8 cellular contexts compared by ENCODE assay signal in genomic region chr10:91923371-91924211, GRCh38. TPM values are rescaled to one million over a fixed set of nuclear protein-coding genes. Genes with fewer than 3 reads are reported as not detected.
DNase-seq lines count a peak whose midpoint lies in the region; ATAC-seq and TF ChIP-seq lines count a peak whose summit lies in the region.

Gene BTAF1 (plus strand): TSS chr10:91923770. CDS start chr10:91924077, 307 bp downstream.

- H3K4me1 Mint-ChIP-seq in WTC11: peaks cover 27% of the 10 kb centered on the region
- peaks cover 39 to 56% of the 10 kb centered on the region in 2 donors for H3K4me1 Mint-ChIP-seq in immature natural killer cell

- peak; percentile 41 to 81 (median 53) for TF ChIP-seq POLR2A in spleen (IDR thresholded peaks at IDR 0.05)

- H3K27me3 ChIP-seq in ACC112 (ENCODE audit: insufficient read depth, low read length) (no peaks in the 10 kb centered on the region), spleen (replicated peaks in 1 of 7) (peaks cover 0 to 7% (median 0%) of the 10 kb centered on the region in 7 donors)

- 0 to 1% (median 0%) methylated on average over 42 to 65 of the region's 65 CpGs for WGBS in spleen, 5 donors

- H3K27me3 Mint-ChIP-seq in WTC11 (ENCODE audit: low read depth) (peaks cover 5% of the 10 kb centered on the region; the same call in 1 of the 2 replicates), immature natural killer cell (ENCODE audit: low read depth in 3 of 3) (peaks cover 4 to 13% (median 9%) of the 10 kb centered on the region in 3 donors)

- peak within 1 kb of the TSS; percentile 90 for H3K4me3 ChIP-seq in ACC112 (ENCODE audit: low read depth, low read length)
- peak within 1 kb of the TSS; percentile 82 to 87 for H3K4me3 ChIP-seq in cardiac fibroblast (replicated peaks in 1 of 2; ENCODE audit: low read depth in 2 of 2, low read length in 2 of 2)
- H3K4me3 ChIP-seq in spleen: peak within 1 kb of the TSS; percentile 62 to 91 (median 66)

- H3K27ac ChIP-seq in ACC112 (ENCODE audit: low read depth, low read length) (peak within 1 kb of the TSS; percentile 83), spleen (peak within 1 kb of the TSS; percentile 95 to 99 (median 98))

- H3K9me3 Mint-ChIP-seq in WTC11: peaks cover 4% of the 10 kb centered on the region
- peaks cover 2 to 6% (median 3%) of the 10 kb centered on the region in 6 donors for H3K9me3 Mint-ChIP-seq in immature natural killer cell

- CTCF ChIA-PET in WTC11 (lab: Charles Lee): interaction anchor here (0.6 to 1.8 kb wide), 9 partner anchors 9 to 288 kb away, joined by 3 to 13 read pairs (median 5); partner anchors contain the start of gene FGFBP3

- peaks cover 48% of the 10 kb centered on the region for H3K79me2 ChIP-seq in ACC112 (ENCODE audit: control insufficient read depth, insufficient read depth, low read length, unreplicated experiment)

- POLR2A ChIA-PET in WTC11 (lab: Charles Lee): interaction anchor here (0.5 to 1.7 kb wide), 17 partner anchors 12 to 178 kb away, joined by 3 to 27 read pairs (median 3); partner anchors contain the start of gene TNKS2

- H3K36me3 ChIP-seq in ACC112 (ENCODE audit: insufficient read depth, low read length) (no peaks in the 10 kb centered on the region), spleen (peaks cover 0 to 10% (median 0%) of the 10 kb centered on the region in 6 donors)

- DNase-seq in NCI-H2196 (lab: John Stamatoyannopoulos, UW; ENCODE audit: unreplicated experiment) (peak; percentile 83), WTC11 (ENCODE audit: low spot score) (peak; percentile 86), cardiac fibroblast (ENCODE audit: low read depth in 2 of 2) (peak; percentile 95), immature natural killer cell (peak; percentile 87 to 90 (median 89)), spleen (peak; percentile 99)

- H3K9me3 ChIP-seq in spleen: peaks cover 0 to 13% (median 9%) of the 10 kb centered on the region in 8 donors

- H2AFZ ChIP-seq in ACC112 (ENCODE audit: low read length, unreplicated experiment): peak within 1 kb of the TSS; percentile 92

- H3K27ac Mint-ChIP-seq in WTC11 (peak within 1 kb of the TSS; percentile 97), immature natural killer cell (peak within 1 kb of the TSS; percentile 97 to 100 (median 99))

- H3K4me3 Mint-ChIP-seq in WTC11 (peak within 1 kb of the TSS; percentile 90), immature natural killer cell (peak within 1 kb of the TSS; percentile 92 to 99 (median 94))

- TF ChIP-seq CTCF in WTC11 (IDR thresholded peaks at IDR 0.05) (no peak), cardiac fibroblast (IDR thresholded peaks at IDR 0.05; ENCODE audit: low read depth, low read length) (no peak), spleen (IDR thresholded peaks at IDR 0.05 in 8 of 11, conservative IDR thresholded peaks at IDR 0.05 in 3 of 11) (no peak)

- peaks cover 12% of the 10 kb centered on the region for H3K36me3 Mint-ChIP-seq in WTC11
- peaks cover 3 to 11% (median 4%) of the 10 kb centered on the region in 3 donors for H3K36me3 Mint-ChIP-seq in immature natural killer cell

- ATAC-seq in GM18861 (IDR thresholded peaks at IDR 0.05; ENCODE audit: unreplicated experiment): peak; percentile 98
- ATAC-seq in HG03097 (IDR thresholded peaks at IDR 0.05; ENCODE audit: low FRiP score, unreplicated experiment): peak; percentile 94
- peak; percentile 94 for ATAC-seq in WTC11

- H3K4me1 ChIP-seq in ACC112 (ENCODE audit: control insufficient read depth, insufficient read depth, low read length, unreplicated experiment) (peaks cover 10% of the 10 kb centered on the region), spleen (peaks cover 13 to 56% (median 38%) of the 10 kb centered on the region in 6 donors)

- intact Hi-C loops in spleen (cut with DNase I; ENCODE audit: low total_unique reads): no loop called here

TF ChIP-seq in WTC11, 78 proteins besides CTCF, POLR2A, EP300 and RAD21 (continues in another document):
- TF ChIP-seq TP53 (CRISPR knock-in tag; IDR thresholded peaks at IDR 0.05) (no peak), KAT7 (CRISPR knock-in tag; IDR thresholded peaks at IDR 0.05; ENCODE audit: borderline replicate concordance) (0 out of 2 replicates have a peak, but pooled peaks have one; percentile 86), ZNF317 (CRISPR knock-in tag; IDR thresholded peaks at IDR 0.05; ENCODE audit: borderline replicate concordance, low read depth) (peak; percentile 38; the same call in 1 of the 2 replicates), HMGA2 (CRISPR knock-in tag; IDR thresholded peaks at IDR 0.05) (no peak), ARID4B (CRISPR knock-in tag; IDR thresholded peaks at IDR 0.05; ENCODE audit: borderline replicate concordance) (peak; percentile 87), TEAD1 (CRISPR knock-in tag; IDR thresholded peaks at IDR 0.05) (peak; percentile 90), CREM (CRISPR knock-in tag; IDR thresholded peaks at IDR 0.05) (peak; percentile 98)
- TF ChIP-seq, protein P1, sequence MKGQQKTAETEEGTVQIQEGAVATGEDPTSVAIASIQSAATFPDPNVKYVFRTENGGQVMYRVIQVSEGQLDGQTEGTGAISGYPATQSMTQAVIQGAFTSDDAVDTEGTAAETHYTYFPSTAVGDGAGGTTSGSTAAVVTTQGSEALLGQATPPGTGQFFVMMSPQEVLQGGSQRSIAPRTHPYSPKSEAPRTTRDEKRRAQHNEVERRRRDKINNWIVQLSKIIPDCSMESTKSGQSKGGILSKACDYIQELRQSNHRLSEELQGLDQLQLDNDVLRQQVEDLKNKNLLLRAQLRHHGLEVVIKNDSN (CRISPR knock-in tag; IDR thresholded peaks at IDR 0.05): 0 out of 2 replicates have a peak, but pooled peaks have one; percentile 11
- TF ChIP-seq, protein P2, sequence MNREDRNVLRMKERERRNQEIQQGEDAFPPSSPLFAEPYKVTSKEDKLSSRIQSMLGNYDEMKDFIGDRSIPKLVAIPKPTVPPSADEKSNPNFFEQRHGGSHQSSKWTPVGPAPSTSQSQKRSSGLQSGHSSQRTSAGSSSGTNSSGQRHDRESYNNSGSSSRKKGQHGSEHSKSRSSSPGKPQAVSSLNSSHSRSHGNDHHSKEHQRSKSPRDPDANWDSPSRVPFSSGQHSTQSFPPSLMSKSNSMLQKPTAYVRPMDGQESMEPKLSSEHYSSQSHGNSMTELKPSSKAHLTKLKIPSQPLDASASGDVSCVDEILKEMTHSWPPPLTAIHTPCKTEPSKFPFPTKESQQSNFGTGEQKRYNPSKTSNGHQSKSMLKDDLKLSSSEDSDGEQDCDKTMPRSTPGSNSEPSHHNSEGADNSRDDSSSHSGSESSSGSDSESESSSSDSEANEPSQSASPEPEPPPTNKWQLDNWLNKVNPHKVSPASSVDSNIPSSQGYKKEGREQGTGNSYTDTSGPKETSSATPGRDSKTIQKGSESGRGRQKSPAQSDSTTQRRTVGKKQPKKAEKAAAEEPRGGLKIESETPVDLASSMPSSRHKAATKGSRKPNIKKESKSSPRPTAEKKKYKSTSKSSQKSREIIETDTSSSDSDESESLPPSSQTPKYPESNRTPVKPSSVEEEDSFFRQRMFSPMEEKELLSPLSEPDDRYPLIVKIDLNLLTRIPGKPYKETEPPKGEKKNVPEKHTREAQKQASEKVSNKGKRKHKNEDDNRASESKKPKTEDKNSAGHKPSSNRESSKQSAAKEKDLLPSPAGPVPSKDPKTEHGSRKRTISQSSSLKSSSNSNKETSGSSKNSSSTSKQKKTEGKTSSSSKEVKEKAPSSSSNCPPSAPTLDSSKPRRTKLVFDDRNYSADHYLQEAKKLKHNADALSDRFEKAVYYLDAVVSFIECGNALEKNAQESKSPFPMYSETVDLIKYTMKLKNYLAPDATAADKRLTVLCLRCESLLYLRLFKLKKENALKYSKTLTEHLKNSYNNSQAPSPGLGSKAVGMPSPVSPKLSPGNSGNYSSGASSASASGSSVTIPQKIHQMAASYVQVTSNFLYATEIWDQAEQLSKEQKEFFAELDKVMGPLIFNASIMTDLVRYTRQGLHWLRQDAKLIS (CRISPR knock-in tag; IDR thresholded peaks at IDR 0.05; ENCODE audit: borderline replicate concordance): 0 out of 2 replicates have a peak, but pooled peaks have one; percentile 78
- TF ChIP-seq, protein P3, sequence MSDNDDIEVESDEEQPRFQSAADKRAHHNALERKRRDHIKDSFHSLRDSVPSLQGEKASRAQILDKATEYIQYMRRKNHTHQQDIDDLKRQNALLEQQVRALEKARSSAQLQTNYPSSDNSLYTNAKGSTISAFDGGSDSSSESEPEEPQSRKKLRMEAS (CRISPR knock-in tag; IDR thresholded peaks at IDR 0.05): peak; percentile 96

RNA-seq across cellular contexts. Expression of gene BTAF1, which starts in this region (rescaled TPM):
- total RNA-seq in WTC11 (2021) (47.2 to 49.6 TPM (median 49.2 TPM) in 3 replicates), spleen (10 to 100 TPM; 48.1 to 69.2 (median 54.7) TPM)
- polyA plus RNA-seq in immature natural killer cell (10 to 100 TPM in 1 of 3 donors, 1 to 10 TPM in 2; 2.9 to 12.8 (median 4.7) TPM), spleen (10 to 100 TPM in 2 of 3 donors, 1 to 10 TPM in 1; 8.8 to 14.6 (median 12.4) TPM)

Comparison
In these comparisons a context has a peak if more than half of its experiments do, and no peak if none do; other contexts are left out.
1. Peak in every context shown above with its lines: DNase-seq, ATAC-seq, H3K4me3 ChIP-seq and H3K27ac ChIP-seq.